Comparison of ENCODE assay signal across 11 cellular contexts in the genomic region with DNA sequence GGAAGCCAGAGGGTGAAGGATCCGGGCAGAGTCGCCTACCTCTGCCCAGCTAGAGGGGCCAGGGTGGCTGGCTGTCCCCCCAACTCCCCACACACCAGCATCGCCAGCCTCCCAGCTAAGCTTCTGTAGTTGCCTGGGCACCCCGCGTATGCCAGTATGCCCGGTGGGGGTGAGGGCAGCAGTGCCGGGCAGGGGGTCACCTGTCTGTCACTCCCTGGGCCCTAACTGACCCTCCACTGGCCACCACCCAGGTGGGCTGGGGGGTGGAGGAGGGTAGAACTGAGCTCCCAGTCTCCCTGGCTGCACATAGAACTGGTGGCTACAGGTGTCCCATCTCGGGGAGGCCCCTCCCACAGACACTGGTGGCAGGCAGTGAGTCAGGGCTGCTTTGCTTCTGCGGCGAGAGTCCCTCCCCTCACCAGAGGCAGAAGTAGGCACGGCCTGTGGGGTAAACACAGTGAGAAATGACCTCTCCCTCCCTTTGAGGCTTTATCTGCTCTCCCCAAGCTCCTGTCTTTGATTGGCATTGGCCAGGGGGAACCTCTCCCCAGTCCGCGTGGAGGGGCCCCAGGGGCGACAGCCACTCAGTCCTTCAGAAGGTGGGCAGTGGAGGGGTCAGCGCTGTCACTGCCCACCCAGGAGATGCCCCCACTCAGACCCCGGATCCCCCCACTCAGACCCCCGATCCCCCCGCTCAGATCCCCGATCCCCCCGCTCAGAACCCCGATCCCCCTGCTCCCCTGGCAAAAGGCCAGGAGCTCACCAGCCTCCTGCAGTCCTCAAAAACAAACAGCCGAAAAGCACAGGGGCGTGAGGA. TPM values are rescaled to one million over a fixed set of nuclear protein-coding genes. Genes with fewer than 3 reads are reported as not detected.
DNase-seq lines count a peak whose midpoint lies in the region; ATAC-seq and TF ChIP-seq lines count a peak whose summit lies in the region.
"Had no signal": no experiment of that assay in that cellular context is flagged by ENCODE, and none has a peak within 500 bp of the region (broad histone marks: within the 10 kb centered on the region; RNA-seq: fewer than 3 reads in every experiment).

No MANE protein-coding gene starts in this region.

- H3K36me3 ChIP-seq in RWPE2 (ENCODE audit: low read depth) (no peaks in the 10 kb centered on the region), fibroblast of lung (ENCODE audit: control insufficient read depth, insufficient read depth, low read length) (no peaks in the 10 kb centered on the region)
- H3K36me3 ChIP-seq: cardiac muscle cell had no signal

- TF ChIP-seq CTCF in RWPE2 (IDR thresholded peaks at IDR 0.05; ENCODE audit: poor library complexity, severe bottlenecking) (no peak), fibroblast of lung (conservative IDR thresholded peaks at IDR 0.05 in 1 of 2, IDR thresholded peaks at IDR 0.05 in 1 of 2; ENCODE audit: low read depth in 1 of 2, low read length in 2 of 2) (no peak)

- DNase-seq in AG08396 (ENCODE audit: low spot score), result peak; percentile 48
- peak; percentile 45 for DNase-seq in DMS79 (lab: John Stamatoyannopoulos, UW)
- DNase-seq in RWPE2 (ENCODE audit: low spot score), result no peak
- no peak for DNase-seq in fibroblast of lung (ENCODE audit: low read depth in 2 of 2)
- DNase-seq in cerebellar nuclear complex (lab: John Stamatoyannopoulos, UW), result no peak
- DNase-seq: GF-D8 had no signal

- peaks cover 26% of the 10 kb centered on the region for H3K4me1 ChIP-seq in RWPE2 (ENCODE audit: insufficient read depth, poor library complexity, severe bottlenecking)
- H3K4me1 ChIP-seq in fibroblast of lung (ENCODE audit: control insufficient read depth, extremely low read depth, insufficient read depth, low read length), result no peaks in the 10 kb centered on the region

- peaks cover 29% of the 10 kb centered on the region for H3K79me2 ChIP-seq in fibroblast of lung (ENCODE audit: control insufficient read depth, insufficient read depth, low read length)

- no peaks in the 10 kb centered on the region for H3K9me3 ChIP-seq in RWPE2 (ENCODE audit: severe bottlenecking)
- no peaks in the 10 kb centered on the region for H3K9me3 ChIP-seq in fibroblast of lung (ENCODE audit: control insufficient read depth, insufficient read depth, low read depth, low read length)

- peaks cover 26% of the 10 kb centered on the region for H3K27me3 ChIP-seq in RWPE2 (ENCODE audit: insufficient read depth, poor library complexity, severe bottlenecking)
- peaks cover 24% of the 10 kb centered on the region for H3K27me3 ChIP-seq in fibroblast of lung (ENCODE audit: control insufficient read depth, insufficient read depth, low read length)

- H3K4me2 ChIP-seq in fibroblast of lung (ENCODE audit: extremely low read depth, insufficient read depth, low read length), result peak overlapping the region; percentile 64

- H2AFZ ChIP-seq in fibroblast of lung (ENCODE audit: low read length), result no peak overlapping the region

- H3K27ac ChIP-seq in RWPE2 (ENCODE audit: poor library complexity, severe bottlenecking) (no peak overlapping the region), fibroblast of lung (ENCODE audit: insufficient read depth, low read length) (peak overlapping the region; percentile 59)
- H3K27ac ChIP-seq: cardiac muscle cell, VCaP had no signal

- H3K9ac ChIP-seq in fibroblast of lung (ENCODE audit: insufficient read depth, low read length), result no peak overlapping the region

- peak overlapping the region; percentile 2 for H3K4me3 ChIP-seq in RWPE2 (ENCODE audit: severe bottlenecking)
- no peak overlapping the region for H3K4me3 ChIP-seq in fibroblast of lung (replicated peaks in 1 of 4; ENCODE audit: control extremely low read depth in 1 of 4, insufficient read depth in 1 of 4, low read depth in 3 of 4, low read length in 4 of 4)
- H3K4me3 ChIP-seq: cardiac muscle cell had no signal

- no peaks in the 10 kb centered on the region for H4K20me1 ChIP-seq in fibroblast of lung (ENCODE audit: control insufficient read depth, extremely low read depth, insufficient read depth, low read length)

- ATAC-seq in RWPE2 (ENCODE audit: low read depth) (peak; percentile 75), HG03439 (IDR thresholded peaks at IDR 0.05; ENCODE audit: unreplicated experiment) (no peak), GM21786 (IDR thresholded peaks at IDR 0.05; ENCODE audit: unreplicated experiment) (no peak), GM19023 (IDR thresholded peaks at IDR 0.05; ENCODE audit: unreplicated experiment) (no peak)

RNA-seq across cellular contexts. Expression of a gene that starts 2.5 kb away (rescaled TPM):
- under 0.01 and 0.33 TPM in 2 replicates for total RNA-seq in fibroblast of lung
- polyA plus RNA-seq in fibroblast of lung, result 0.05 and 8.1 TPM in 2 replicates
- polyA plus RNA-seq in fibroblast of lung (2012), result 0.07 and 16.7 TPM in 2 replicates
- polyA minus RNA-seq in fibroblast of lung (ENCODE audit: low replicate concordance), result 1.5 and 25.2 TPM in 2 replicates
- polyA plus RNA-seq: cardiac muscle cell had no signal

Comparison
In these comparisons a context has a peak if more than half of its experiments do, and no peak if none do; other contexts are left out.
1. DNase-seq: peak in AG08396 (single experiment) and DMS79 (single experiment); none in RWPE2 (single experiment), fibroblast of lung (0 of 2) and cerebellar nuclear complex (0 of 2).